ENCODE assay signal across 21 cellular contexts in the genomic region with DNA sequence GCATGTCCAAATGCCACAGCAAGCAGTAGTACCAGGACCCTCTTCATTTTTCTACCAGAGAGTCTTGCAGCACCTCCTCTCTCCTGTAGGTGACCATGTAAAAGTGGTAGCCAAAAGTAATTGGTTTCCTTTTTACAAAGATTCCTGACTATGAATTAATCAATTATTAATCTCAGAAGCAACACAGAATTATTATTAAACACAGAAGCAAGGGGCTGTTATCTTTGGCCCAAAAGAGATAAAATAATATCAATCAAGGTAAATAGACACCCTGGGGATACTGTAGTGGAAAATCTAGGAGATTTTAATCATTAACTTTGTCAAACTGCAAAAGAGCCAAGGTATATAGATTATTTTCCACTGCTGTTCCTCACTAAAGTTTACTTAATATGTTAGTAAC. TPM values are rescaled to one million over a fixed set of nuclear protein-coding genes. Genes with fewer than 3 reads are reported as not detected.
"Had no signal": no experiment of that assay in that cellular context is flagged by ENCODE, and none has a peak within 500 bp of the region (broad histone marks: within the 10 kb centered on the region; RNA-seq: fewer than 3 reads in every experiment).

A gene with protein sequence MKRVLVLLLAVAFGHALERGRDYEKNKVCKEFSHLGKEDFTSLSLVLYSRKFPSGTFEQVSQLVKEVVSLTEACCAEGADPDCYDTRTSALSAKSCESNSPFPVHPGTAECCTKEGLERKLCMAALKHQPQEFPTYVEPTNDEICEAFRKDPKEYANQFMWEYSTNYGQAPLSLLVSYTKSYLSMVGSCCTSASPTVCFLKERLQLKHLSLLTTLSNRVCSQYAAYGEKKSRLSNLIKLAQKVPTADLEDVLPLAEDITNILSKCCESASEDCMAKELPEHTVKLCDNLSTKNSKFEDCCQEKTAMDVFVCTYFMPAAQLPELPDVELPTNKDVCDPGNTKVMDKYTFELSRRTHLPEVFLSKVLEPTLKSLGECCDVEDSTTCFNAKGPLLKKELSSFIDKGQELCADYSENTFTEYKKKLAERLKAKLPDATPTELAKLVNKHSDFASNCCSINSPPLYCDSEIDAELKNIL (minus strand): TSS at position 108 of the 400 bp plus-strand sequence. CDS start 61 bp downstream, at position 47.

- H3K9me3 ChIP-seq: neutrophil, tibial nerve had no signal

- H3K27ac Mint-ChIP-seq: activated T-helper 17 cell treated with anti-CD3 and anti-CD28 coated beads, Interleukin-2, amount 50 U/mL, for 72 hours; dendritic cell treated with granulocyte-macrophage colony-stimulating factor and Interleukin-4, amounts not matched to agents 40 ng/mL and 50 ng/mL, for 4 days; naive thymus-derived CD4-positive, alpha-beta T cell had no signal

- ATAC-seq: activated T-helper 17 cell treated with anti-CD3 and anti-CD28 coated beads, Interleukin-2, amount 50 U/mL, for 72 hours; naive thymus-derived CD4-positive, alpha-beta T cell had no signal

- H3K4me1 ChIP-seq: tibial nerve had no signal

- H3K36me3 Mint-ChIP-seq: naive thymus-derived CD4-positive, alpha-beta T cell had no signal

- H3K27me3 ChIP-seq: neutrophil, tibial nerve had no signal

- H3K4me3 ChIP-seq: lung, tibial nerve had no signal

- H3K4me3 Mint-ChIP-seq: activated T-helper 17 cell treated with anti-CD3 and anti-CD28 coated beads, Interleukin-2, amount 50 U/mL, for 72 hours; dendritic cell treated with granulocyte-macrophage colony-stimulating factor and Interleukin-4, amounts not matched to agents 40 ng/mL and 50 ng/mL, for 4 days; naive thymus-derived CD4-positive, alpha-beta T cell had no signal

- H3K27me3 Mint-ChIP-seq: dendritic cell treated with granulocyte-macrophage colony-stimulating factor and Interleukin-4, amounts not matched to agents 40 ng/mL and 50 ng/mL, for 4 days had no signal

- H3K4me1 Mint-ChIP-seq: activated T-helper 17 cell treated with anti-CD3 and anti-CD28 coated beads, Interleukin-2, amount 50 U/mL, for 72 hours had no signal

- H3K9me3 Mint-ChIP-seq: activated T-helper 17 cell treated with anti-CD3 and anti-CD28 coated beads, Interleukin-2, amount 50 U/mL, for 72 hours; dendritic cell treated with granulocyte-macrophage colony-stimulating factor and Interleukin-4, amounts not matched to agents 40 ng/mL and 50 ng/mL, for 4 days had no signal

- H3K36me3 ChIP-seq: neutrophil, tibial nerve had no signal

- H3K27ac ChIP-seq: neutrophil, tibial nerve had no signal

- DNase-seq: activated CD4-positive, alpha-beta T cell treated with anti-CD3 and anti-CD28 coated beads, Interleukin-2, amount 50 U/mL, for 1 hour; activated naive CD4-positive, alpha-beta T cell treated with Interleukin-2 at 50 U/mL for 16 hours; aorta; effector memory CD4-positive, alpha-beta T cell; hippocampal formation; naive thymus-derived CD4-positive, alpha-beta T cell; retina; stimulated activated CD4-positive, alpha-beta T cell treated with anti-CD3 and anti-CD28 coated beads, Interleukin-15, amount 100 ng/mL, for 24 hours; stimulated activated CD4-positive, alpha-beta T cell treated with anti-CD3 and anti-CD28 coated beads, Interleukin-4, amount 100 ng/mL, for 1 hour; stimulated activated naive CD4-positive, alpha-beta T cell had no signal

RNA-seq across cellular contexts. Expression of the gene that starts here (rescaled TPM):
- total RNA-seq: activated CD8-positive, alpha-beta memory T cell treated with anti-CD3 and anti-CD28 coated beads for 36 hours; activated T-helper 17 cell treated with anti-CD3 and anti-CD28 coated beads, Interleukin-2, amount 50 U/mL, for 72 hours; aorta; bronchial epithelial cell; cerebellum; mononuclear cell; naive thymus-derived CD4-positive, alpha-beta T cell; subcutaneous adipose tissue; tibial nerve had no signal
- polyA plus RNA-seq: esophagus; naive thymus-derived CD4-positive, alpha-beta T cell had no signal
